Comparison of ENCODE assay signal across 19 cellular contexts in genomic region chr11:113567097-113567496, GRCh38.
"Had no signal": no experiment of that assay in that cellular context is flagged by ENCODE, and none has a peak within 500 bp of the region (broad histone marks: within the 10 kb centered on the region; RNA-seq: fewer than 3 reads in every experiment).

No MANE protein-coding gene starts in this region.

- H3K4me1 ChIP-seq: esophagus muscularis mucosa, gastroesophageal sphincter, left lung, lower lobe of right lung had no signal

- H2AFZ ChIP-seq: hepatocyte had no signal

- H3K27me3 ChIP-seq: esophagus muscularis mucosa, hepatocyte had no signal

- H3K9me3 Mint-ChIP-seq: immature natural killer cell, mesothelial cell of epicardium had no signal

- H3K4me2 ChIP-seq: hepatocyte had no signal

- H3K4me3 ChIP-seq: coronary artery, dorsolateral prefrontal cortex, esophagus muscularis mucosa, gastroesophageal sphincter, heart left ventricle, hepatocyte, left lung, lower lobe of right lung, mucosa of descending colon had no signal

- H3K79me2 ChIP-seq: hepatocyte had no signal

- H3K4me3 Mint-ChIP-seq: immature natural killer cell, mesothelial cell of epicardium had no signal

- H3K27ac ChIP-seq: coronary artery, dorsolateral prefrontal cortex, esophagus muscularis mucosa, foreskin keratinocyte, gastroesophageal sphincter, heart left ventricle, hepatocyte, left lung, lower lobe of right lung had no signal

- H3K4me1 Mint-ChIP-seq: immature natural killer cell had no signal

- H3K36me3 ChIP-seq: esophagus muscularis mucosa, gastroesophageal sphincter, heart left ventricle, left lung, lower lobe of right lung had no signal

- ATAC-seq: foreskin keratinocyte, gastroesophageal sphincter, heart left ventricle, left cardiac atrium, left lung, left ventricle myocardium superior, lower lobe of right lung, mucosa of descending colon had no signal

- H3K9me3 ChIP-seq: esophagus muscularis mucosa, gastroesophageal sphincter, heart left ventricle, left lung, lower lobe of right lung, mucosa of descending colon had no signal

- H3K36me3 Mint-ChIP-seq: immature natural killer cell, mesothelial cell of epicardium had no signal

- H3K27ac Mint-ChIP-seq: immature natural killer cell, mesothelial cell of epicardium had no signal

- DNase-seq: dermis blood vessel endothelial cell; dorsolateral prefrontal cortex; effector CD4-positive, alpha-beta T cell; effector memory CD4-positive, alpha-beta T cell; foreskin keratinocyte; heart left ventricle; hypothalamus; immature natural killer cell; left cardiac atrium; left lung; left ventricle myocardium superior; lower lobe of right lung; mesenchymal stem cell; mucosa of descending colon had no signal
